ENCODE assay signal across 27 cellular contexts in genomic region chr1:173148971-173149370, GRCh38.
"Had no signal": no experiment of that assay in that cellular context is flagged by ENCODE, and none has a peak within 500 bp of the region (broad histone marks: within the 10 kb centered on the region; RNA-seq: fewer than 3 reads in every experiment).

No MANE protein-coding gene starts in this region.

- H3K4me3 ChIP-seq: gastrocnemius medialis, prostate gland, right atrium auricular region, smooth muscle cell, testis, tibial artery had no signal

- DNase-seq: cerebellar nuclear complex; effector CD8-positive, alpha-beta T cell; endodermal cell; gastrocnemius medialis; head of caudate nucleus; kidney; mesenchymal stem cell; naive thymus-derived CD4-positive, alpha-beta T cell; nucleus accumbens; stimulated activated CD4-positive, alpha-beta T cell treated with anti-CD3 and anti-CD28 coated beads, Interleukin-12 subunit alpha, Interleukin-12 subunit beta, amount 100 ng/mL, for 4 hours; stimulated activated CD4-positive, alpha-beta T cell treated with anti-CD3 and anti-CD28 coated beads, Interleukin-1b, Interleukin-23, amount 100 ng/mL, for 48 hours; stimulated activated CD4-positive, alpha-beta T cell treated with anti-CD3 and anti-CD28 coated beads, Interleukin-4, amount 100 ng/mL, for 1 hour; stimulated activated CD8-positive, alpha-beta memory T cell treated with anti-CD3 and anti-CD28 coated beads, Interleukin-4, amount 100 ng/mL, for 48 hours; stimulated activated naive CD4-positive, alpha-beta T cell; substantia nigra; testis; tibial artery had no signal

- H3K4me1 Mint-ChIP-seq: endodermal cell, mesothelial cell of epicardium, nephron had no signal

- H3K27ac Mint-ChIP-seq: dendritic cell treated with granulocyte-macrophage colony-stimulating factor and Interleukin-4, amounts not matched to agents 40 ng/mL and 50 ng/mL, for 4 days; endodermal cell; mesothelial cell of epicardium; naive thymus-derived CD4-positive, alpha-beta T cell; nephron; type B pancreatic cell had no signal

- H3K27me3 Mint-ChIP-seq: dendritic cell treated with granulocyte-macrophage colony-stimulating factor and Interleukin-4, amounts not matched to agents 40 ng/mL and 50 ng/mL, for 4 days; type B pancreatic cell had no signal

- ATAC-seq: esophagus mucosa; gastrocnemius medialis; naive thymus-derived CD4-positive, alpha-beta T cell; sciatic nerve had no signal

- FAIRE-seq: colon, kidney had no signal

- H3K4me3 Mint-ChIP-seq: dendritic cell treated with granulocyte-macrophage colony-stimulating factor and Interleukin-4, amounts not matched to agents 40 ng/mL and 50 ng/mL, for 4 days; endodermal cell; mesothelial cell of epicardium; naive thymus-derived CD4-positive, alpha-beta T cell; nephron; type B pancreatic cell had no signal
